Comparison of ENCODE assay signal across 29 cellular contexts in genomic region chr22:47884200-47884599, GRCh38.
"Had no signal": no experiment of that assay in that cellular context is flagged by ENCODE, and none has a peak within 500 bp of the region (broad histone marks: within the 10 kb centered on the region; RNA-seq: fewer than 3 reads in every experiment).

No MANE protein-coding gene starts in this region.

- H3K36me3 ChIP-seq: neutrophil, ovary, prostate gland, stomach, thoracic aorta, thyroid gland, tibial nerve, upper lobe of left lung, vagina had no signal

- H3K4me1 ChIP-seq: parathyroid adenoma, prostate gland, stomach, thyroid gland, tibial nerve, upper lobe of left lung, vagina had no signal

- H3K4me3 Mint-ChIP-seq: naive B cell; naive thymus-derived CD8-positive, alpha-beta T cell; natural killer cell treated with Interleukin-12 subunit alpha and Interleukin-12 subunit beta and Interleukin-15 and Interleukin-18, amount 100 ng/mL, for 72 hours; nephron progenitor cell; neural crest cell; stimulated activated effector memory CD8-positive, alpha-beta T cell treated with anti-CD3 and anti-CD28 coated beads, Interleukin-12 subunit alpha, Interleukin-12 subunit beta, amount 100 ng/mL, for 72 hours; stimulated activated naive B cell treated with anti-CD40 and anti-IgM and Interleukin-4, amounts not matched to agents 10 μg/mL and 1 μg/mL and 100 μg/mL, for 72 hours; stimulated activated naive CD8-positive, alpha-beta T cell treated with anti-CD3 and anti-CD28 coated beads, Interleukin-15, Interleukin-2, amounts not matched to agents 100 ng/mL and 50 ng/mL, for 24 hours had no signal

- H2AFZ ChIP-seq: parathyroid adenoma had no signal

- H3K27me3 ChIP-seq: neutrophil, ovary, thyroid gland, tibial nerve, upper lobe of left lung, vagina had no signal

- H3K27ac Mint-ChIP-seq: naive B cell; naive thymus-derived CD8-positive, alpha-beta T cell; natural killer cell treated with Interleukin-12 subunit alpha and Interleukin-12 subunit beta and Interleukin-15 and Interleukin-18, amount 100 ng/mL, for 72 hours; nephron progenitor cell; stimulated activated effector memory CD8-positive, alpha-beta T cell treated with anti-CD3 and anti-CD28 coated beads, Interleukin-12 subunit alpha, Interleukin-12 subunit beta, amount 100 ng/mL, for 72 hours; stimulated activated naive B cell treated with anti-CD40 and anti-IgM and Interleukin-4, amounts not matched to agents 10 μg/mL and 1 μg/mL and 100 μg/mL, for 72 hours; stimulated activated naive CD8-positive, alpha-beta T cell treated with anti-CD3 and anti-CD28 coated beads, Interleukin-15, Interleukin-2, amounts not matched to agents 100 ng/mL and 50 ng/mL, for 24 hours had no signal

- H3K9ac ChIP-seq: parathyroid adenoma had no signal

- ATAC-seq: naive thymus-derived CD8-positive, alpha-beta T cell; natural killer cell treated with Interleukin-12 subunit alpha and Interleukin-12 subunit beta and Interleukin-15 and Interleukin-18, amount 100 ng/mL, for 72 hours; right cardiac atrium; sciatic nerve; stimulated activated effector memory CD8-positive, alpha-beta T cell treated with anti-CD3 and anti-CD28 coated beads, Interleukin-12 subunit alpha, Interleukin-12 subunit beta, amount 100 ng/mL, for 72 hours; stimulated activated naive B cell treated with anti-CD40 and anti-IgM and Interleukin-4, amounts not matched to agents 10 μg/mL and 1 μg/mL and 100 μg/mL, for 72 hours had no signal

- H3K9me3 ChIP-seq: neutrophil, ovary, prostate gland, thoracic aorta, thyroid gland, tibial nerve, upper lobe of left lung, vagina had no signal

- H3K4me1 Mint-ChIP-seq: neural crest cell; stimulated activated effector memory CD8-positive, alpha-beta T cell treated with anti-CD3 and anti-CD28 coated beads, Interleukin-12 subunit alpha, Interleukin-12 subunit beta, amount 100 ng/mL, for 72 hours; stimulated activated naive B cell treated with anti-CD40 and anti-IgM and Interleukin-4, amounts not matched to agents 10 μg/mL and 1 μg/mL and 100 μg/mL, for 72 hours had no signal

- H3K9me3 Mint-ChIP-seq: naive B cell; naive thymus-derived CD8-positive, alpha-beta T cell; natural killer cell treated with Interleukin-12 subunit alpha and Interleukin-12 subunit beta and Interleukin-15 and Interleukin-18, amount 100 ng/mL, for 72 hours; neural crest cell; stimulated activated effector memory CD8-positive, alpha-beta T cell treated with anti-CD3 and anti-CD28 coated beads, Interleukin-12 subunit alpha, Interleukin-12 subunit beta, amount 100 ng/mL, for 72 hours; stimulated activated naive B cell treated with anti-CD40 and anti-IgM and Interleukin-4, amounts not matched to agents 10 μg/mL and 1 μg/mL and 100 μg/mL, for 72 hours; stimulated activated naive CD8-positive, alpha-beta T cell treated with anti-CD3 and anti-CD28 coated beads, Interleukin-15, Interleukin-2, amounts not matched to agents 100 ng/mL and 50 ng/mL, for 24 hours had no signal

- DNase-seq: naive B cell; naive thymus-derived CD8-positive, alpha-beta T cell; nephron progenitor cell; nucleus accumbens; ovary; posterior cingulate gyrus; right cardiac atrium; small intestine; stimulated activated CD4-positive, alpha-beta T cell treated with anti-CD3 and anti-CD28 coated beads, Interleukin-15, amount 100 ng/mL, for 24 hours; stimulated activated CD4-positive, alpha-beta T cell treated with anti-CD3 and anti-CD28 coated beads, Interleukin-2, amount 100 ng/mL, for 24 hours; stimulated activated CD4-positive, alpha-beta T cell treated with anti-CD3 and anti-CD28 coated beads, Interleukin-2, amount 100 ng/mL, for 48 hours; stimulated activated CD4-positive, alpha-beta T cell treated with anti-CD3 and anti-CD28 coated beads, Interleukin-4, amount 100 ng/mL, for 24 hours; stimulated activated naive B cell treated with anti-CD40 and anti-IgM and Interleukin-4, amounts not matched to agents 10 μg/mL and 1 μg/mL and 100 μg/mL, for 72 hours; stimulated activated naive CD4-positive, alpha-beta T cell treated with Interleukin-2 at 50 U/mL for 16 hours; stomach; thyroid gland; trophoblast cell had no signal

- H3K79me2 ChIP-seq: parathyroid adenoma had no signal

- H3K27ac ChIP-seq: neutrophil, ovary, parathyroid adenoma, prostate gland, stomach, thoracic aorta, thyroid gland, tibial nerve, upper lobe of left lung, vagina had no signal

- H3K36me3 Mint-ChIP-seq: naive B cell; naive thymus-derived CD8-positive, alpha-beta T cell; natural killer cell treated with Interleukin-12 subunit alpha and Interleukin-12 subunit beta and Interleukin-15 and Interleukin-18, amount 100 ng/mL, for 72 hours; stimulated activated effector memory CD8-positive, alpha-beta T cell treated with anti-CD3 and anti-CD28 coated beads, Interleukin-12 subunit alpha, Interleukin-12 subunit beta, amount 100 ng/mL, for 72 hours; stimulated activated naive B cell treated with anti-CD40 and anti-IgM and Interleukin-4, amounts not matched to agents 10 μg/mL and 1 μg/mL and 100 μg/mL, for 72 hours had no signal

- FAIRE-seq: small intestine had no signal

- H3K4me3 ChIP-seq: ovary, prostate gland, stomach, thoracic aorta, thyroid gland, tibial nerve, upper lobe of left lung, vagina had no signal
